Comparison of ENCODE assay signal across 10 cellular contexts in genomic region chr13:59750860-59751259, GRCh38.
DNase-seq lines count a peak whose midpoint lies in the region; ATAC-seq and TF ChIP-seq lines count a peak whose summit lies in the region.
"Had no signal": no experiment of that assay in that cellular context is flagged by ENCODE, and none has a peak within 500 bp of the region (broad histone marks: within the 10 kb centered on the region; RNA-seq: fewer than 3 reads in every experiment).

No MANE protein-coding gene starts in this region.

- no peaks in the 10 kb centered on the region for H3K36me3 Mint-ChIP-seq in natural killer cell

- H3K4me3 ChIP-seq in thoracic aorta (peak overlapping the region; percentile 48), gastrocnemius medialis (no peak overlapping the region)
- H3K4me3 ChIP-seq: A549 had no signal

- no peaks in the 10 kb centered on the region for H3K9me3 Mint-ChIP-seq in natural killer cell
- H3K9me3 Mint-ChIP-seq: activated T-helper 17 cell treated with anti-CD3 and anti-CD28 coated beads, Interleukin-2, amount 50 U/mL, for 72 hours had no signal

- H3K27me3 Mint-ChIP-seq in natural killer cell (ENCODE audit: low read depth in 2 of 2), result no peaks in the 10 kb centered on the region
- H3K27me3 Mint-ChIP-seq: activated T-helper 17 cell treated with anti-CD3 and anti-CD28 coated beads, Interleukin-2, amount 50 U/mL, for 72 hours had no signal

- DNase-seq in NCI-H82 (lab: John Stamatoyannopoulos, UW) (peak; percentile 40), NCI-H82 treated with DMSO at 0.1 percent for 48 hours (lab: John Stamatoyannopoulos, UW; ENCODE audit: unreplicated experiment) (no peak), cerebellum (ENCODE audit: low spot score) (peak; percentile 57), iris pigment epithelial cell (ENCODE audit: low read depth) (peak; percentile 70), thoracic aorta (ENCODE audit: low spot score) (no peak), natural killer cell (no peak), gastrocnemius medialis (no peak), NCI-H2029 treated with DMSO at 0.1 percent for 48 hours (lab: John Stamatoyannopoulos, UW) (no peak)

- no peak overlapping the region for H3K27ac ChIP-seq in thoracic aorta
- no peak overlapping the region for H3K27ac ChIP-seq in gastrocnemius medialis
- H3K27ac ChIP-seq: A549 had no signal

- ATAC-seq in thoracic aorta (ENCODE audit: insufficient number of reproducible peaks, low FRiP score, low read depth) (no peak), natural killer cell (no peak), gastrocnemius medialis (no peak)
- ATAC-seq: A549; activated T-helper 17 cell treated with anti-CD3 and anti-CD28 coated beads, Interleukin-2, amount 50 U/mL, for 72 hours had no signal

- peaks cover 0 to 4% of the 10 kb centered on the region in 2 donors for H3K4me1 Mint-ChIP-seq in natural killer cell
- H3K4me1 Mint-ChIP-seq: activated T-helper 17 cell treated with anti-CD3 and anti-CD28 coated beads, Interleukin-2, amount 50 U/mL, for 72 hours had no signal

- no peaks in the 10 kb centered on the region for H3K36me3 ChIP-seq in thoracic aorta
- no peaks in the 10 kb centered on the region for H3K36me3 ChIP-seq in gastrocnemius medialis

- no peak overlapping the region for H3K27ac Mint-ChIP-seq in natural killer cell
- H3K27ac Mint-ChIP-seq: activated T-helper 17 cell treated with anti-CD3 and anti-CD28 coated beads, Interleukin-2, amount 50 U/mL, for 72 hours had no signal

- H3K27me3 ChIP-seq in thoracic aorta (replicated peaks; ENCODE audit: insufficient read depth) (no peaks in the 10 kb centered on the region), gastrocnemius medialis (no peaks in the 10 kb centered on the region)

- H3K9me3 ChIP-seq in thoracic aorta (no peaks in the 10 kb centered on the region), gastrocnemius medialis (no peaks in the 10 kb centered on the region)
- H3K9me3 ChIP-seq: A549 had no signal

- intact Hi-C loops in natural killer cell (cut with micrococcal nuclease) (no loop called here), gastrocnemius medialis (cut with DNase I; ENCODE audit: low total_unique reads) (no loop called here)

- in situ Hi-C loops in gastrocnemius medialis (cut with MboI; ENCODE audit: low sequenced_read_pairs in 4 of 4), result no loop called here

- no peak for TF ChIP-seq CTCF in thoracic aorta (IDR thresholded peaks at IDR 0.05)
- TF ChIP-seq CTCF in natural killer cell (IDR thresholded peaks at IDR 0.05), result no peak
- TF ChIP-seq CTCF in gastrocnemius medialis (IDR thresholded peaks at IDR 0.05 in 4 of 5, conservative IDR thresholded peaks at IDR 0.05 in 1 of 5), result no peak

- no peak overlapping the region for H3K4me3 Mint-ChIP-seq in natural killer cell
- H3K4me3 Mint-ChIP-seq: activated T-helper 17 cell treated with anti-CD3 and anti-CD28 coated beads, Interleukin-2, amount 50 U/mL, for 72 hours had no signal

- peaks cover 0 to 13% of the 10 kb centered on the region in 2 donors for H3K4me1 ChIP-seq in thoracic aorta (ENCODE audit: control insufficient read depth in 1 of 2, low read depth in 2 of 2)
- no peaks in the 10 kb centered on the region for H3K4me1 ChIP-seq in gastrocnemius medialis

- no peak for TF ChIP-seq POLR2A in gastrocnemius medialis (IDR thresholded peaks at IDR 0.05)

Comparison
In these comparisons a context has a peak if more than half of its experiments do, and no peak if none do; other contexts are left out.
1. DNase-seq: peak in NCI-H82 (single experiment), cerebellum (single experiment) and iris pigment epithelial cell (single experiment); none in NCI-H82 treated with DMSO at 0.1 percent for 48 hours (single experiment), thoracic aorta (single experiment), natural killer cell (single experiment), gastrocnemius medialis (0 of 2) and NCI-H2029 treated with DMSO at 0.1 percent for 48 hours (single experiment).